Comparison of ENCODE assay signal across 16 cellular contexts in genomic region chr6:2753116-2753489, GRCh38.
"Had no signal": no experiment of that assay in that cellular context is flagged by ENCODE, and none has a peak within 500 bp of the region (broad histone marks: within the 10 kb centered on the region; RNA-seq: fewer than 3 reads in every experiment).

No MANE protein-coding gene starts in this region.

- H3K27me3 ChIP-seq: tibial nerve, uterus had no signal

- H3K27ac ChIP-seq: lower lobe of right lung, tibial nerve, uterus had no signal

- ATAC-seq: activated T-cell treated with anti-CD3 and anti-CD28 coated beads, Interleukin-2, amount 50 U/mL, for 72 hours; lower lobe of right lung had no signal

- H3K36me3 ChIP-seq: lower lobe of right lung, tibial nerve, uterus had no signal

- H3K4me1 ChIP-seq: uterus had no signal

- H3K4me3 ChIP-seq: lower lobe of right lung, tibial nerve, uterus had no signal

- FAIRE-seq: colon had no signal

- DNase-seq: activated CD4-positive, alpha-beta T cell treated with anti-CD3 and anti-CD28 coated beads, Interleukin-2, amount 50 U/mL, for 1 hour; activated CD4-positive, CD25-positive, alpha-beta regulatory T cell treated with anti-CD3 and anti-CD28 coated beads, Interleukin-2, amount 50 U/mL, for 72 hours; activated CD8-positive, alpha-beta memory T cell treated with anti-CD3 and anti-CD28 coated beads, Interleukin-2, amount 50 U/mL, for 48 hours; activated effector memory CD4-positive, alpha-beta T cell treated with anti-CD3 and anti-CD28 coated beads, Interleukin-2, amount 50 U/mL, for 16 hours; activated T-cell treated with anti-CD3 and anti-CD28 coated beads, Interleukin-2, amount 50 U/mL, for 72 hours; foreskin melanocyte; islet precursor cell; lower lobe of right lung; nephron progenitor cell; posterior cingulate gyrus; retina; stimulated activated CD8-positive, alpha-beta memory T cell treated with anti-CD3 and anti-CD28 coated beads, Interleukin-4, amount 100 ng/mL, for 48 hours; stimulated activated naive CD4-positive, alpha-beta T cell; uterus had no signal

- H3K9me3 ChIP-seq: lower lobe of right lung, tibial nerve, uterus had no signal
